3 cellular contexts compared by ENCODE assay signal in genomic region chr2:109047569-109047968, GRCh38. TPM values are rescaled to one million over a fixed set of nuclear protein-coding genes. Genes with fewer than 3 reads are reported as not detected.
"Had no signal": no experiment of that assay in that cellular context is flagged by ENCODE, and none has a peak within 500 bp of the region (broad histone marks: within the 10 kb centered on the region; RNA-seq: fewer than 3 reads in every experiment).

No MANE protein-coding gene starts in this region.

RNA-seq across cellular contexts. Expression of gene EDAR, which starts 58.5 kb away (rescaled TPM):
- total RNA-seq: K562, M059J, SJSA1 had no signal
